Comparison of ENCODE assay signal across 8 cellular contexts in the genomic region with DNA sequence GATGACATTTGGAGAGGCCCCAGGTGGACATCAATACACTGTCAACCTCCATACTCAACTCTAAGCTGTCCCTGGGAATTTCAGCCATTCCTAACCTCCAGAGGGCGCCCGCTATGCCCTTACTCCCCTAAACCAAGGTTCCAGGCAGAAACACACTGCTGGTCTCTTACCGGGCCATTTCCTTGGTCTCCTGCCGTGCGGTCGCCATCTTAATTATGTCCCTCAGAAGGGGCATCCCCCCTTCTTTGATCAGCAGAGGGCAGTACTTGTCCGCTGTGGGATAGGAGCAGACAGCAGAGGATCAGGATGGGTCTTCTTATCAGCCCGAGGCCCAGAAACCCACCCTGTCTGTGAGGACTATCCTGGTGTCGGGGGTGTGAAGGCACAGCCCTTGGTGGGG. TPM values are rescaled to one million over a fixed set of nuclear protein-coding genes. Genes with fewer than 3 reads are reported as not detected.
A peak's percentile ranks its signal among the peaks of the same experiment; 100 is the strongest.
DNase-seq lines count a peak whose midpoint lies in the region; ATAC-seq and TF ChIP-seq lines count a peak whose summit lies in the region.

No MANE protein-coding gene starts in this region.

- H3K27me3 ChIP-seq in foreskin keratinocyte = no peaks in the 10 kb centered on the region

- no peak overlapping the region for H3K27ac ChIP-seq in foreskin keratinocyte

- H3K4me1 ChIP-seq in foreskin keratinocyte = peaks cover 3% of the 10 kb centered on the region

- TF ChIP-seq CTCF in foreskin keratinocyte (conservative IDR thresholded peaks at IDR 0.05) = peak; percentile 92
- no peak for TF ChIP-seq CTCF in omental fat pad (IDR thresholded peaks at IDR 0.05)

- ATAC-seq in foreskin keratinocyte (peak; percentile 78), omental fat pad (ENCODE audit: low FRiP score) (peak; percentile 84), GM19452 (IDR thresholded peaks at IDR 0.05; ENCODE audit: unreplicated experiment) (no peak)

- peak; percentile 44 for DNase-seq in stimulated activated CD4-positive, alpha-beta T cell treated with anti-CD3 and anti-CD28 coated beads, Interleukin-15, amount 100 ng/mL, for 24 hours
- DNase-seq in stimulated activated CD4-positive, alpha-beta T cell treated with anti-CD3 and anti-CD28 coated beads, Interleukin-12 subunit alpha, Interleukin-12 subunit beta, amount 100 ng/mL, for 4 hours = no peak
- DNase-seq in NCI-H2081 treated with DMSO at 0.1 percent for 48 hours (lab: John Stamatoyannopoulos, UW) (peak; percentile 56), UCSD-AML1 (lab: John Stamatoyannopoulos, UW; ENCODE audit: unreplicated experiment) (peak; percentile 70), foreskin keratinocyte (peak; percentile 46 to 71), omental fat pad (ENCODE audit: low spot score) (peak; percentile 46)
- DNase-seq in activated CD4-positive, CD25-positive, alpha-beta regulatory T cell (lab: John Stamatoyannopoulos, UW) = no peak

RNA-seq across cellular contexts. Expression of a gene that starts 9.3 kb away (rescaled TPM):
- total RNA-seq in foreskin keratinocyte (66.8 and 76.8 TPM in 2 replicates), omental fat pad (10 to 100 TPM; 23.6 to 40.6 (median 30.8) TPM)
- polyA plus RNA-seq in foreskin keratinocyte = 115 and 122 TPM in 2 replicates

RNA-seq across cellular contexts. Expression of a gene that starts 31.0 kb away (rescaled TPM):
- total RNA-seq in foreskin keratinocyte (7.1 and 9.3 TPM in 2 replicates), omental fat pad (10 to 100 TPM in 1 of 4 donors, 1 to 10 TPM in 3; 4.2 to 12.0 (median 7.5) TPM)
- 7.7 and 8.8 TPM in 2 replicates for polyA plus RNA-seq in foreskin keratinocyte

RNA-seq across cellular contexts. Expression of a gene that starts 38.5 kb away (rescaled TPM):
- total RNA-seq in foreskin keratinocyte (13.2 and 15.6 TPM in 2 replicates), omental fat pad (10 to 100 TPM; 20.9 to 43.1 (median 30.7) TPM)
- polyA plus RNA-seq in foreskin keratinocyte = 9.5 and 10.4 TPM in 2 replicates

RNA-seq across cellular contexts. Expression of a gene that starts 44.2 kb away (rescaled TPM):
- total RNA-seq in foreskin keratinocyte = 400 and 487 TPM in 2 replicates
- polyA plus RNA-seq in foreskin keratinocyte = 221 and 296 TPM in 2 replicates
- total RNA-seq in omental fat pad = 100 to 1,000 TPM; 112 to 226 (median 139) TPM

RNA-seq across cellular contexts. Expression of a gene that starts 53.8 kb away (rescaled TPM):
- total RNA-seq in foreskin keratinocyte = 12.5 and 12.6 TPM in 2 replicates
- 10.5 and 10.8 TPM in 2 replicates for polyA plus RNA-seq in foreskin keratinocyte
- total RNA-seq in omental fat pad = 10 to 100 TPM; 12.1 to 21.4 (median 14.9) TPM

Comparison
In these comparisons a context has a peak if more than half of its experiments do, and no peak if none do; other contexts are left out.
1. DNase-seq: peak in stimulated activated CD4-positive, alpha-beta T cell treated with anti-CD3 and anti-CD28 coated beads, Interleukin-15, amount 100 ng/mL, for 24 hours (single experiment), NCI-H2081 treated with DMSO at 0.1 percent for 48 hours (single experiment), UCSD-AML1 (single experiment), foreskin keratinocyte (2 of 2) and omental fat pad (single experiment); none in stimulated activated CD4-positive, alpha-beta T cell treated with anti-CD3 and anti-CD28 coated beads, Interleukin-12 subunit alpha, Interleukin-12 subunit beta, amount 100 ng/mL, for 4 hours (single experiment) and activated CD4-positive, CD25-positive, alpha-beta regulatory T cell (0 of 4).